10 cellular contexts compared by ENCODE assay signal in the genomic region with DNA sequence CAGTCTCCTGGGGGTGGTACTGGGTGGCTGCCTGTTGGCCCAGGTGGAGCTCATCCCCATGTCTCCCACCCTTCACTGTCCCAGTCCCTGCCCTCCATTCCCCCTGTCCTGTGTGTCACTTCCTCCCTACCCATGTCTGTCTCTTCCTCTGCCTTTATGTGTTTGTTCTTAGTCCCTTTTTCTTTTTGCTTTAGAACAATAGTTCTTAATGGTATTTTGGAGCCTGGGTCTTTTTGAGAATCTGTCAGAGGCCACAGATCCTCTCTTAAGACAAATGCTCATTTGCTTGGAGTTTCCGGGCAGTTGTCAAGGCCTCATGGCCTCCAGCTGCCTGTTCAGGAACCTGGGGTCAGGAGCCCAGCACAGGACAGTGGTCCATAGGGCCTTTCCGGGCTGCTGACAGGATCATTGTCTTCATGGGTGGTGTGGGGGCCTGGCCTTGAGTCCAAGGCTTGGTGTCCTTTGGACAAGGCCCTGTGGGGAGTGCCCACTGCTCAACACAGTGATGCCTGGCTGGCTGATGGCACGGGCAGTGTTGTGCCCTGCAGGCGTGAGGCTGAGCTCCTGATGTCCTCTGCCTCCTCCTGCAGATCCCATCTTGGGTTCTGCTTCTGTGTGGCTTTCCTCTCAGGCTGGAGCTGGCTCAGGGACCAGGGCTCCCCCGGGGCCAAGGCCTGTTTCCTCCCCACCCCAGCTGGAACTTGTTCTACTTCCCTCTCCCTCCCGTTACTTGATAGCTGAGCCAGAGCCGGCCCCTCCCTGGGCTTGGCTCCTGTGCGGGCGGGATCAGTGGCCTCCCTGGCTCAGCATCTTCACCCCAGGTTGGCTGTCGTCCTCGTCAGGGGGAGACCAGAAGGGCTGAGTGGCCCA. TPM values are rescaled to one million over a fixed set of nuclear protein-coding genes. Genes with fewer than 3 reads are reported as not detected.
DNase-seq lines count a peak whose midpoint lies in the region; ATAC-seq, FAIRE-seq and TF ChIP-seq lines count a peak whose summit lies in the region.
"Had no signal": no experiment of that assay in that cellular context is flagged by ENCODE, and none has a peak within 500 bp of the region (broad histone marks: within the 10 kb centered on the region; RNA-seq: fewer than 3 reads in every experiment).

No MANE protein-coding gene starts in this region.

- H3K9ac ChIP-seq in iPS-20b (ENCODE audit: low read depth, low read length) (peak overlapping the region; percentile 21; the same call in 1 of the 2 replicates), subcutaneous abdominal adipose tissue (ENCODE audit: low read length in 5 of 5) (peak overlapping the region; percentile 26 to 75 (median 55))

- H3K9me3 Mint-ChIP-seq in activated naive CD8-positive, alpha-beta T cell treated with anti-CD3 and anti-CD28 coated beads for 36 hours: no peaks in the 10 kb centered on the region

- H3K4me3 ChIP-seq in iPS-20b (ENCODE audit: low read length) (peak overlapping the region; percentile 25; the same call in 1 of the 2 replicates), subcutaneous abdominal adipose tissue (ENCODE audit: low read depth in 1 of 5, low read length in 5 of 5) (peak overlapping the region; percentile 24 to 59 (median 41))

- DNase-seq in DMS 273 (lab: John Stamatoyannopoulos, UW; ENCODE audit: unreplicated experiment): peak; percentile 30
- DNase-seq in DMS 273 treated with DMSO at 0.1 percent for 48 hours (lab: John Stamatoyannopoulos, UW): no peak
- no peak for DNase-seq in activated naive CD8-positive, alpha-beta T cell treated with anti-CD3 and anti-CD28 coated beads for 36 hours
- DNase-seq in D721Med (ENCODE audit: insufficient read length, low spot score): no peak
- DNase-seq in posterior cingulate gyrus: no peak

- H3K27ac ChIP-seq in iPS-20b (ENCODE audit: low read length) (no peak overlapping the region), subcutaneous abdominal adipose tissue (ENCODE audit: low read depth, low read length) (peak overlapping the region; percentile 79)

- intact Hi-C loops in posterior cingulate gyrus (cut with DNase I): loop anchor here (10.0 kb wide), 1 partner anchor 88 kb away; a partner anchor contains a TSS

- FAIRE-seq in D721Med (lab: Jason Lieb, UNC): no peak
- FAIRE-seq: A204.1 had no signal

- H3K27me3 Mint-ChIP-seq in activated naive CD8-positive, alpha-beta T cell treated with anti-CD3 and anti-CD28 coated beads for 36 hours: no peaks in the 10 kb centered on the region

- peak overlapping the region; percentile 99 for H3K4me3 Mint-ChIP-seq in activated naive CD8-positive, alpha-beta T cell treated with anti-CD3 and anti-CD28 coated beads for 36 hours

- H3K36me3 ChIP-seq in iPS-20b (ENCODE audit: insufficient read depth, low read depth, low read length): peaks cover 61% of the 10 kb centered on the region
- H3K36me3 ChIP-seq in subcutaneous abdominal adipose tissue (ENCODE audit: control insufficient read depth in 5 of 5, insufficient read depth in 5 of 5, low read length in 5 of 5): peaks cover 0 to 42% (median 35%) of the 10 kb centered on the region in 5 donors

- H3K27me3 ChIP-seq in iPS-20b (ENCODE audit: insufficient read depth, low read length) (no peaks in the 10 kb centered on the region), subcutaneous abdominal adipose tissue (ENCODE audit: control insufficient read depth in 5 of 5, insufficient read depth in 4 of 5, low read length in 5 of 5) (peaks cover 0 to 2% (median 0%) of the 10 kb centered on the region in 5 donors)

- H3K9me3 ChIP-seq in iPS-20b (ENCODE audit: insufficient read depth, low read depth, low read length) (no peaks in the 10 kb centered on the region), subcutaneous abdominal adipose tissue (ENCODE audit: control insufficient read depth in 5 of 5, low read length in 5 of 5) (no peaks in the 10 kb centered on the region)

- H3K36me3 Mint-ChIP-seq in activated naive CD8-positive, alpha-beta T cell treated with anti-CD3 and anti-CD28 coated beads for 36 hours: peaks cover 43% of the 10 kb centered on the region

- H3K4me1 Mint-ChIP-seq in activated naive CD8-positive, alpha-beta T cell treated with anti-CD3 and anti-CD28 coated beads for 36 hours: peaks cover 79% of the 10 kb centered on the region

- ATAC-seq in HG02763 (IDR thresholded peaks at IDR 0.05; ENCODE audit: unreplicated experiment): no peak

- peak overlapping the region; percentile 99 for H3K27ac Mint-ChIP-seq in activated naive CD8-positive, alpha-beta T cell treated with anti-CD3 and anti-CD28 coated beads for 36 hours

- TF ChIP-seq CTCF in D721Med (IDR thresholded peaks at IDR 0.05; ENCODE audit: insufficient read depth, missing control alignments): no peak

- H3K4me1 ChIP-seq in iPS-20b (ENCODE audit: insufficient read depth, low read length) (peaks cover 33% of the 10 kb centered on the region), subcutaneous abdominal adipose tissue (ENCODE audit: control insufficient read depth in 5 of 5, insufficient read depth in 5 of 5, low read length in 5 of 5) (peaks cover 48 to 86% (median 86%) of the 10 kb centered on the region in 5 donors)

RNA-seq across cellular contexts. Expression of a gene that starts 3.5 kb away (rescaled TPM):
- 100 to 1,000 TPM in 1 of 2 experiments, 10 to 100 TPM in 1; 97.2 to 100 TPM for total RNA-seq in activated naive CD8-positive, alpha-beta T cell treated with anti-CD3 and anti-CD28 coated beads for 36 hours

RNA-seq across cellular contexts. Expression of a gene that starts 24.5 kb away (rescaled TPM):
- 10 to 100 TPM; 26.0 to 27.2 TPM for total RNA-seq in activated naive CD8-positive, alpha-beta T cell treated with anti-CD3 and anti-CD28 coated beads for 36 hours

RNA-seq across cellular contexts. Expression of a gene that starts 27.2 kb away (rescaled TPM):
- not detected for total RNA-seq in activated naive CD8-positive, alpha-beta T cell treated with anti-CD3 and anti-CD28 coated beads for 36 hours

RNA-seq across cellular contexts. Expression of a gene that starts 47.7 kb away (rescaled TPM):
- under 1 TPM in 1 of 2 experiments, not detected in 1; 0.27 TPM for total RNA-seq in activated naive CD8-positive, alpha-beta T cell treated with anti-CD3 and anti-CD28 coated beads for 36 hours
- total RNA-seq: SK-MEL-5 had no signal

RNA-seq across cellular contexts. Expression of a gene that starts 51.5 kb away (rescaled TPM):
- total RNA-seq in activated naive CD8-positive, alpha-beta T cell treated with anti-CD3 and anti-CD28 coated beads for 36 hours: 100 to 1,000 TPM; 237 to 252 TPM
